In the genomic region with DNA sequence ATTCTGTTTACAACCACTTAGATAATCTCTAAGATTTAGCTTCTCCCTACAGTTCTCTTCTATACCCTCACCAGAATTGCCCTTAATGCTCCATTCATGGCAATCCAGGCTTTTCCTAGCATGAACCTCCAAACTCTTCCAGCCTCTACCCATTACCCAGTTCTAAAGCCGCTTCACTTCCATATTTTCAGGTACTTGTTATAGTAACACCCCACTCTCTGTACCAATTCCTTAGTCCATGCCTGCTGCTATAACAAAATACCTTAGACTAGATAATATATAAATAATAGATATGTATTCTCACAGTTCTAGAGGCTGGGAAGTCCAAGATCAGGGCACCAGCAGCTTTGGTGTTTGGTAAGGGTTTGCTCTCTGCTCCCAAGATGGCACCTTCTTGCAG, we compare ENCODE assay signal across 34 cellular contexts.
"Had no signal": no experiment of that assay in that cellular context is flagged by ENCODE, and none has a peak within 500 bp of the region (broad histone marks: within the 10 kb centered on the region; RNA-seq: fewer than 3 reads in every experiment).

No MANE protein-coding gene starts in this region.

- H3K9me3 ChIP-seq: adrenal gland, body of pancreas had no signal

- DNase-seq: activated effector memory CD4-positive, alpha-beta T cell treated with anti-CD3 and anti-CD28 coated beads, Interleukin-2, amount 50 U/mL, for 16 hours; activated effector memory CD4-positive, alpha-beta T cell treated with Interleukin-2 at 50 U/mL for 16 hours; activated gamma-delta T cell; activated gamma-delta T cell treated with Interleukin-2 at 50 U/mL for 16 hours; activated naive CD4-positive, alpha-beta T cell; activated naive CD4-positive, alpha-beta T cell treated with anti-CD3 and anti-CD28 coated beads for 36 hours; activated naive CD4-positive, alpha-beta T cell treated with anti-CD3 and anti-CD28 coated beads, Interleukin-2, amount 10 ng/mL, durations not matched to agents 7 days and 5 days; activated naive CD4-positive, alpha-beta T cell treated with anti-CD3 and anti-CD28 coated beads, Interleukin-2, amount 50 U/mL, for 16 hours; activated naive CD4-positive, alpha-beta T cell treated with Interleukin-2 at 50 U/mL for 16 hours; activated naive CD8-positive, alpha-beta T cell treated with anti-CD3 and anti-CD28 coated beads for 36 hours; activated naive CD8-positive, alpha-beta T cell treated with anti-CD3 and anti-CD28 coated beads, Interleukin-2, amount 10 ng/mL, durations not matched to agents 7 days and 5 days; activated naive CD8-positive, alpha-beta T cell treated with anti-CD3 and anti-CD28 coated beads, Interleukin-2, amount 50 U/mL, for 24 hours; activated T-cell treated with anti-CD3 and anti-CD28 coated beads, Interleukin-2, amount 50 U/mL, for 1 hour; activated T-cell treated with anti-CD3 and anti-CD28 coated beads, Interleukin-2, amount 50 U/mL, for 24 hours; activated T-cell treated with anti-CD3 and anti-CD28 coated beads, Interleukin-2, amount 50 U/mL, for 4 hours; activated T-cell treated with anti-CD3 and anti-CD28 coated beads, Interleukin-2, amount 50 U/mL, for 48 hours; activated T-cell treated with anti-CD3 and anti-CD28 coated beads, Interleukin-2, amount 50 U/mL, for 72 hours; adrenal gland; amniotic stem cell; amygdala; anterior cingulate cortex; aorta; body of pancreas; brain microvascular endothelial cell; caudate nucleus; central memory CD4-positive, alpha-beta T cell; cerebellar nuclear complex had no signal

- H3K36me3 ChIP-seq: adrenal gland, ascending aorta, brain microvascular endothelial cell, breast epithelium, cardiac muscle cell had no signal

- H3K27me3 ChIP-seq: adrenal gland, ascending aorta, body of pancreas, brain microvascular endothelial cell, breast epithelium, cardiac muscle cell had no signal

- FAIRE-seq: astrocyte, bronchial epithelial cell had no signal

- H3K27ac ChIP-seq: adrenal gland, ascending aorta, body of pancreas, brain microvascular endothelial cell, breast epithelium, cardiac muscle cell had no signal

- H3K4me3 ChIP-seq: adrenal gland, ascending aorta, body of pancreas, breast epithelium, cardiac muscle cell had no signal

- ATAC-seq: activated naive CD4-positive, alpha-beta T cell treated with anti-CD3 and anti-CD28 coated beads, Interleukin-2, amount 50 U/mL, for 72 hours; activated naive CD8-positive, alpha-beta T cell treated with anti-CD3 and anti-CD28 coated beads, Interleukin-2, amount 50 U/mL, for 24 hours; activated T-cell treated with anti-CD3 and anti-CD28 coated beads, Interleukin-2, amount 50 U/mL, for 4 hours; activated T-cell treated with anti-CD3 and anti-CD28 coated beads, Interleukin-2, amount 50 U/mL, for 72 hours; activated T-helper 17 cell treated with anti-CD3 and anti-CD28 coated beads, Interleukin-2, amount 50 U/mL, for 72 hours; body of pancreas had no signal

- H3K4me1 ChIP-seq: adrenal gland, ascending aorta, body of pancreas, breast epithelium had no signal
